In the genomic region with DNA sequence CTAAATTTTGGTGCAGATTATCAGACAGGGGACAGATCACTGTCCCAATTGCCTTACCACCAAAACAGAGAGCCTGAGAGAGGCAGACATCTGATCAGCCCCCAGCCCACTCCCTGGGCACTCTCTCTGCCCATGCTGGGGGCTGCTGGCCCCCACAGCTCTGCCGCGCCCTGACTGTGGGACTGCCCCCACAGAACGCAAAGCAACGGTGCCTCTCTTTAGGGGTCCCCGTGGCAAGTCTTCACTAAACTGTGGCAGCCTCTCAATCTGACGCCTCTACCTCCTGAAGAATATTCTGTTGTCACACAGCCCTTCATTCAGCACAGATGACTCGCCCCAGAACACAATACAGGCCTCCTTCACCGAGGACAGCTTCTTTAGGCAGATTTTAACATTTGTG, we compare ENCODE assay signal across 13 cellular contexts.
A peak's percentile ranks its signal among the peaks of the same experiment; 100 is the strongest.
DNase-seq lines count a peak whose midpoint lies in the region; ATAC-seq and TF ChIP-seq lines count a peak whose summit lies in the region.
"Had no signal": no experiment of that assay in that cellular context is flagged by ENCODE, and none has a peak within 500 bp of the region (broad histone marks: within the 10 kb centered on the region; RNA-seq: fewer than 3 reads in every experiment).

No MANE protein-coding gene starts in this region.

- no peaks in the 10 kb centered on the region for H3K9me3 ChIP-seq in testis

- peaks cover 11% of the 10 kb centered on the region for H3K4me1 Mint-ChIP-seq in neural crest cell

- 88 to 93% methylated on average over 6 to 8 of the region's 8 CpGs for WGBS in testis, 2 donors

- no peak for TF ChIP-seq POLR2A in testis (IDR thresholded peaks at IDR 0.05)

- H3K4me3 ChIP-seq in coronary artery (no peak overlapping the region), testis (no peak overlapping the region)
- H3K4me3 ChIP-seq: BLaER1, GM23248 had no signal

- H3K9me3 Mint-ChIP-seq in neural crest cell: no peaks in the 10 kb centered on the region
- H3K9me3 Mint-ChIP-seq: CD8-positive, alpha-beta T cell had no signal

- H3K27me3 Mint-ChIP-seq in neural crest cell (ENCODE audit: low read depth): no peaks in the 10 kb centered on the region

- H3K4me1 ChIP-seq in testis: peaks cover 62% of the 10 kb centered on the region

- ATAC-seq in HG03025 (IDR thresholded peaks at IDR 0.05; ENCODE audit: low FRiP score, unreplicated experiment) (no peak), HG02571 (IDR thresholded peaks at IDR 0.05; ENCODE audit: unreplicated experiment) (no peak)
- ATAC-seq: CD8-positive, alpha-beta T cell had no signal

- no peak overlapping the region for H3K4me3 Mint-ChIP-seq in neural crest cell
- H3K4me3 Mint-ChIP-seq: CD8-positive, alpha-beta T cell had no signal

- peak overlapping the region; percentile 58 for H3K27ac Mint-ChIP-seq in neural crest cell (ENCODE audit: unreplicated experiment)
- H3K27ac Mint-ChIP-seq: CD8-positive, alpha-beta T cell had no signal

- peak; percentile 58 for DNase-seq in coronary artery (ENCODE audit: low spot score)
- DNase-seq in neural crest cell (ENCODE audit: low read depth, low spot score): no peak
- no peak for DNase-seq in testis
- DNase-seq in DMS153 treated with DMSO at 0.1 percent for 48 hours (lab: John Stamatoyannopoulos, UW; ENCODE audit: unreplicated experiment): no peak
- DNase-seq: 8988T; CD8-positive, alpha-beta T cell; GM23248; HCEC 1CT; IMR-90 had no signal

- no peaks in the 10 kb centered on the region for H3K36me3 ChIP-seq in testis (ENCODE audit: low read depth, missing control alignments)
- H3K36me3 ChIP-seq: BLaER1 had no signal

- TF ChIP-seq CTCF in C4-2B (conservative IDR thresholded peaks at IDR 0.05): no peak
- no peak for TF ChIP-seq CTCF in coronary artery (IDR thresholded peaks at IDR 0.05)
- no peak for TF ChIP-seq CTCF in neural crest cell (conservative IDR thresholded peaks at IDR 0.05)
- TF ChIP-seq CTCF in testis (IDR thresholded peaks at IDR 0.05): no peak

- H3K27me3 ChIP-seq in testis: no peaks in the 10 kb centered on the region
- H3K27me3 ChIP-seq: BLaER1 had no signal

- H3K27ac ChIP-seq in C4-2B (peak overlapping the region; percentile 68), coronary artery (no peak overlapping the region), testis (peak overlapping the region; percentile 52 to 70)
- H3K27ac ChIP-seq: BLaER1, GM23248 had no signal

- intact Hi-C loops in testis (cut with DNase I; ENCODE audit: low total_unique reads): no loop called here

- no peaks in the 10 kb centered on the region for H3K36me3 Mint-ChIP-seq in neural crest cell (ENCODE audit: low read depth)
- H3K36me3 Mint-ChIP-seq: CD8-positive, alpha-beta T cell had no signal

Comparison
In these comparisons a context has a peak if more than half of its experiments do, and no peak if none do; other contexts are left out.
1. H3K27ac ChIP-seq: peak in C4-2B (single experiment) and testis (2 of 2); none in coronary artery (0 of 2).